ENCODE assay signal across 2 cellular contexts in genomic region chr3:172696357-172696756, GRCh38.
TF ChIP-seq lines count a peak whose summit lies in the region.

No MANE protein-coding gene starts in this region.

TF ChIP-seq in IMR-90, 13 proteins besides CTCF, POLR2A, EP300 and RAD21:
- no peak for TF ChIP-seq FOS (IDR thresholded peaks at IDR 0.05; ENCODE audit: low read depth, low read length)
- TF ChIP-seq CEBPB (IDR thresholded peaks at IDR 0.05; ENCODE audit: low read depth, low read length), result peak; percentile 91

TF ChIP-seq in HepG2, 621 proteins besides CTCF, POLR2A, EP300 and RAD21 (continues in another document):
- TF ChIP-seq ZNF33B (CRISPR knock-in tag; IDR thresholded peaks at IDR 0.05) (no peak), ZNF160 (CRISPR knock-in tag; IDR thresholded peaks at IDR 0.05) (no peak), ZMYM2 (CRISPR knock-in tag; IDR thresholded peaks at IDR 0.05) (peak; percentile 90), ZNF121 (CRISPR knock-in tag; IDR thresholded peaks at IDR 0.05) (no peak), SALL2 (CRISPR knock-in tag; IDR thresholded peaks at IDR 0.05) (no peak), THAP11 (CRISPR knock-in tag; IDR thresholded peaks at IDR 0.05) (peak; percentile 80), GABPA (IDR thresholded peaks at IDR 0.05; ENCODE audit: low read depth, low read length) (no peak), GABPA (CRISPR knock-in tag; IDR thresholded peaks at IDR 0.05; ENCODE audit: low read depth) (no peak), CENPT (CRISPR knock-in tag; IDR thresholded peaks at IDR 0.05; ENCODE audit: low read depth) (no peak), ZBTB42 (CRISPR knock-in tag; IDR thresholded peaks at IDR 0.05) (no peak), ZNF691 (CRISPR knock-in tag; IDR thresholded peaks at IDR 0.05; ENCODE audit: borderline replicate concordance, low read depth) (no peak), ZNF326 (CRISPR knock-in tag; IDR thresholded peaks at IDR 0.05; ENCODE audit: borderline replicate concordance) (no peak), ZFP82 (CRISPR knock-in tag; IDR thresholded peaks at IDR 0.05; ENCODE audit: borderline replicate concordance) (no peak), NRL (CRISPR knock-in tag; IDR thresholded peaks at IDR 0.05; ENCODE audit: borderline replicate concordance) (no peak), HOXA9 (CRISPR knock-in tag; IDR thresholded peaks at IDR 0.05; ENCODE audit: borderline replicate concordance) (no peak), ZHX2 (IDR thresholded peaks at IDR 0.05; ENCODE audit: low read depth) (no peak), ZHX2 (CRISPR knock-in tag; IDR thresholded peaks at IDR 0.05; ENCODE audit: borderline replicate concordance) (peak; percentile 9; the same call in 1 of the 2 replicates), ZNF644 (CRISPR knock-in tag; IDR thresholded peaks at IDR 0.05; ENCODE audit: low read depth) (peak; percentile 71), ZNF124 (CRISPR knock-in tag; IDR thresholded peaks at IDR 0.05) (peak; percentile 63; the same call in 1 of the 2 replicates), NCOA1 (CRISPR knock-in tag; IDR thresholded peaks at IDR 0.05) (no peak), PRDM4 (CRISPR knock-in tag; IDR thresholded peaks at IDR 0.05; ENCODE audit: borderline replicate concordance) (no peak), FIP1L1 (IDR thresholded peaks at IDR 0.05; ENCODE audit: borderline replicate concordance, insufficient read depth, low read depth, low read length) (no peak), MAFK (conservative IDR thresholded peaks at IDR 0.05 in 1 of 2, IDR thresholded peaks at IDR 0.05 in 1 of 2; ENCODE audit: low read length in 2 of 2) (no peak), PAWR (CRISPR knock-in tag; IDR thresholded peaks at IDR 0.05; ENCODE audit: borderline replicate concordance) (no peak), RXRA (CRISPR knock-in tag; IDR thresholded peaks at IDR 0.05) (peak; percentile 52; the same call in 1 of the 2 replicates), CSRNP1 (CRISPR knock-in tag; IDR thresholded peaks at IDR 0.05) (no peak), ZNF607 (CRISPR knock-in tag; IDR thresholded peaks at IDR 0.05; ENCODE audit: borderline replicate concordance) (no peak), HHEX (CRISPR knock-in tag; IDR thresholded peaks at IDR 0.05) (no peak), IKZF1 (IDR thresholded peaks at IDR 0.05) (no peak), KMT2B (CRISPR knock-in tag; IDR thresholded peaks at IDR 0.05) (0 out of 2 replicates have a peak, but pooled peaks have one; percentile 55), RARG (CRISPR knock-in tag; IDR thresholded peaks at IDR 0.05; ENCODE audit: low read depth) (no peak), ARID5B (CRISPR knock-in tag; IDR thresholded peaks at IDR 0.05) (peak; percentile 98), IRX3 (CRISPR knock-in tag; IDR thresholded peaks at IDR 0.05; ENCODE audit: borderline replicate concordance, low read depth) (no peak), XRCC5 (optimal IDR thresholded peaks at IDR 0.05; ENCODE audit: low read length) (no peak), RFX1 (IDR thresholded peaks at IDR 0.05) (no peak), REST (IDR thresholded peaks at IDR 0.05; ENCODE audit: borderline replicate concordance in 1 of 2, low read depth in 1 of 2, low read length in 2 of 2) (0 out of 4 replicates have a peak, but pooled peaks of 1 of the 2 experiments have one; percentile 12), TP53 (CRISPR knock-in tag; conservative IDR thresholded peaks at IDR 0.05) (no peak), ZNF383 (CRISPR knock-in tag; IDR thresholded peaks at IDR 0.05; ENCODE audit: borderline replicate concordance) (no peak), ZNF136 (CRISPR knock-in tag; IDR thresholded peaks at IDR 0.05; ENCODE audit: low read depth) (no peak), NKX3-1 (CRISPR knock-in tag; IDR thresholded peaks at IDR 0.05) (peak; percentile 45; the same call in 1 of the 2 replicates), ATAD3A (CRISPR knock-in tag; IDR thresholded peaks at IDR 0.05) (no peak), FOXM1 (CRISPR knock-in tag; IDR thresholded peaks at IDR 0.05) (no peak), ZNF460 (CRISPR knock-in tag; IDR thresholded peaks at IDR 0.05; ENCODE audit: borderline replicate concordance) (no peak), ZBTB26 (CRISPR knock-in tag; IDR thresholded peaks at IDR 0.05; ENCODE audit: borderline replicate concordance) (no peak), NR0B2 (CRISPR knock-in tag; IDR thresholded peaks at IDR 0.05) (no peak)
